8 cellular contexts compared by ENCODE assay signal in the genomic region with DNA sequence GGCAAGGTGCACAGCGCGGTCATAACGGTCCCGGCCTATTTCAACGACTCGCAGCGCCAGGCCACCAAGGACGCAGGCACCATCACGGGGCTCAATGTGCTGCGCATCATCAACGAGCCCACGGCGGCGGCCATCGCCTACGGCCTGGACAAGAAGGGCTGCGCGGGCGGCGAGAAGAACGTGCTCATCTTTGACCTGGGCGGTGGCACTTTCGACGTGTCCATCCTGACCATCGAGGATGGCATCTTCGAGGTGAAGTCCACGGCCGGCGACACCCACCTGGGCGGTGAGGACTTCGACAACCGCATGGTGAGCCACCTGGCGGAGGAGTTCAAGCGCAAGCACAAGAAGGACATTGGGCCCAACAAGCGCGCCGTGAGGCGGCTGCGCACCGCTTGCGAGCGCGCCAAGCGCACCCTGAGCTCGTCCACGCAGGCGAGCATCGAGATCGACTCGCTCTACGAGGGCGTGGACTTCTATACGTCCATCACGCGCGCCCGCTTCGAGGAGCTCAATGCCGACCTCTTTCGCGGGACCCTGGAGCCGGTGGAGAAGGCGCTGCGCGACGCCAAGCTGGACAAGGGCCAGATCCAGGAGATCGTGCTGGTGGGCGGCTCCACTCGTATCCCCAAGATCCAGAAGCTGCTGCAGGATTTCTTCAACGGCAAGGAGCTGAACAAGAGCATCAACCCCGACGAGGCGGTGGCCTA. TPM values are rescaled to one million over a fixed set of nuclear protein-coding genes. Genes with fewer than 3 reads are reported as not detected.
A peak's percentile ranks its signal among the peaks of the same experiment; 100 is the strongest.
DNase-seq lines count a peak whose midpoint lies in the region; ATAC-seq and TF ChIP-seq lines count a peak whose summit lies in the region.

No MANE protein-coding gene starts in this region.

- DNase-seq in EH (ENCODE audit: low read depth) (peak; percentile 32), esophagus muscularis mucosa (ENCODE audit: extremely low spot score) (no peak), trophoblast cell (peak in 1 of 2 donors; percentile 56), omental fat pad (ENCODE audit: low spot score) (no peak), NAMALWA (ENCODE audit: low spot score) (no peak)
- peak; percentile 12 for DNase-seq in activated CD4-positive, alpha-beta T cell treated with anti-CD3 and anti-CD28 coated beads, Interleukin-2, amount 10 ng/mL, durations not matched to agents 7 days and 5 days

- H3K27ac ChIP-seq in esophagus muscularis mucosa (replicated peaks in 1 of 4) (peak overlapping the region; percentile 79 to 95 (median 86)), trophoblast cell (ENCODE audit: low read depth, low read length) (no peak overlapping the region)

- no peak overlapping the region for H2AFZ ChIP-seq in trophoblast cell (ENCODE audit: insufficient read depth, low read length, poor library complexity)

- WGBS in esophagus muscularis mucosa = 2% methylated on average over 7 of the region's 73 CpGs
- WGBS in trophoblast cell (ENCODE audit: extremely low coverage, insufficient coverage, insufficient read length) = no CpG with 5 or more reads among the region's 73 CpGs

- no peak overlapping the region for H4K8ac ChIP-seq in trophoblast cell (ENCODE audit: low read depth, low read length)

- no peak overlapping the region for H2AK5ac ChIP-seq in trophoblast cell (ENCODE audit: low read length)

- H3K4me3 ChIP-seq in esophagus muscularis mucosa (peak overlapping the region; percentile 68 to 70 (median 68)), trophoblast cell (ENCODE audit: low read depth, low read length) (peak overlapping the region; percentile 69)

- H3K9me3 ChIP-seq in esophagus muscularis mucosa (peaks cover 0 to 7% (median 0%) of the 10 kb centered on the region in 4 donors), trophoblast cell (ENCODE audit: insufficient read depth, low read depth, low read length) (peaks cover 18% of the 10 kb centered on the region)

- H3K9ac ChIP-seq in trophoblast cell (ENCODE audit: low read length) = no peak overlapping the region

- peaks cover 8% of the 10 kb centered on the region for H3K9me3 Mint-ChIP-seq in activated CD4-positive, alpha-beta T cell treated with anti-CD3 and anti-CD28 coated beads, Interleukin-2, amount 10 ng/mL, durations not matched to agents 7 days and 5 days

- H3K36me3 ChIP-seq in esophagus muscularis mucosa = no peaks in the 10 kb centered on the region
- peaks cover 3 to 5% of the 10 kb centered on the region in 2 experiments for H3K36me3 ChIP-seq in trophoblast cell (ENCODE audit: control insufficient read depth in 1 of 2, insufficient read depth in 2 of 2, low read length in 2 of 2)

- H3K27me3 ChIP-seq in esophagus muscularis mucosa = peaks cover 0 to 7% (median 0%) of the 10 kb centered on the region in 4 donors
- no peaks in the 10 kb centered on the region for H3K27me3 ChIP-seq in trophoblast cell (ENCODE audit: insufficient read depth, low read length)

- H3K4ac ChIP-seq in trophoblast cell (ENCODE audit: low read depth, low read length) = no peak overlapping the region

- no peak overlapping the region for H4K91ac ChIP-seq in trophoblast cell (ENCODE audit: low read depth, low read length)

- intact Hi-C loops in esophagus muscularis mucosa (cut with DNase I) = no loop called here

- no peak for TF ChIP-seq POLR2A in esophagus muscularis mucosa (IDR thresholded peaks at IDR 0.05; ENCODE audit: low read depth)

- H2BK5ac ChIP-seq in trophoblast cell (ENCODE audit: low read depth, low read length, poor library complexity) = no peak overlapping the region

- H3K14ac ChIP-seq in trophoblast cell (ENCODE audit: low read length) = no peak overlapping the region

- CTCF ChIA-PET in activated CD4-positive, alpha-beta T cell treated with anti-CD3 and anti-CD28 coated beads, Interleukin-2, amount 10 ng/mL, durations not matched to agents 7 days and 5 days (lab: Charles Lee) = interaction anchor here (0.9 to 2.2 kb wide), 4 partner anchors 9 to 95 kb away, joined by 3 to 5 read pairs (median 4); no protein-coding TSS in a partner anchor

- no peak overlapping the region for H2BK12ac ChIP-seq in trophoblast cell (ENCODE audit: low read length)

- H3K36me3 Mint-ChIP-seq in activated CD4-positive, alpha-beta T cell treated with anti-CD3 and anti-CD28 coated beads, Interleukin-2, amount 10 ng/mL, durations not matched to agents 7 days and 5 days (ENCODE audit: low read depth) = peaks cover 20% of the 10 kb centered on the region

- H3K79me1 ChIP-seq in trophoblast cell (ENCODE audit: low read length) = peaks cover 26% of the 10 kb centered on the region

- H3K4me1 ChIP-seq in esophagus muscularis mucosa (peaks cover 19 to 36% (median 23%) of the 10 kb centered on the region in 4 donors), trophoblast cell (ENCODE audit: control insufficient read depth in 1 of 2, insufficient read depth in 2 of 2, low read length in 2 of 2) (peaks cover 6 to 12% of the 10 kb centered on the region in 2 experiments)

- H3K79me2 ChIP-seq in trophoblast cell (ENCODE audit: control insufficient read depth, insufficient read depth, low read length, poor library complexity) = peaks cover 7% of the 10 kb centered on the region

- TF ChIP-seq CTCF in esophagus muscularis mucosa (IDR thresholded peaks at IDR 0.05) = no peak
- no peak for TF ChIP-seq CTCF in omental fat pad (IDR thresholded peaks at IDR 0.05)

- no peak overlapping the region for H2BK120ac ChIP-seq in trophoblast cell (ENCODE audit: insufficient read depth, low read length, poor library complexity)

- H3K4me1 Mint-ChIP-seq in activated CD4-positive, alpha-beta T cell treated with anti-CD3 and anti-CD28 coated beads, Interleukin-2, amount 10 ng/mL, durations not matched to agents 7 days and 5 days = peaks cover 33% of the 10 kb centered on the region

- H4K12ac ChIP-seq in trophoblast cell (ENCODE audit: low read depth, low read length) = no peak overlapping the region

- no peak for TF ChIP-seq EP300 in esophagus muscularis mucosa (IDR thresholded peaks at IDR 0.05)

- peaks cover 50% of the 10 kb centered on the region for H3K27me3 Mint-ChIP-seq in activated CD4-positive, alpha-beta T cell treated with anti-CD3 and anti-CD28 coated beads, Interleukin-2, amount 10 ng/mL, durations not matched to agents 7 days and 5 days

- peak overlapping the region; percentile 57 for H3K4me2 ChIP-seq in trophoblast cell (ENCODE audit: low read length)

- POLR2A ChIA-PET in activated CD4-positive, alpha-beta T cell treated with anti-CD3 and anti-CD28 coated beads, Interleukin-2, amount 10 ng/mL, durations not matched to agents 7 days and 5 days (lab: Charles Lee) = no interaction called here

- H3K27ac Mint-ChIP-seq in activated CD4-positive, alpha-beta T cell treated with anti-CD3 and anti-CD28 coated beads, Interleukin-2, amount 10 ng/mL, durations not matched to agents 7 days and 5 days = peak overlapping the region; percentile 94

- ATAC-seq in GM18502 (IDR thresholded peaks at IDR 0.05; ENCODE audit: poor library complexity, unreplicated experiment) = no peak
- ATAC-seq in omental fat pad (ENCODE audit: low FRiP score) = no peak
- ATAC-seq in GM21367 (IDR thresholded peaks at IDR 0.05; ENCODE audit: unreplicated experiment) = no peak

- H3K23ac ChIP-seq in trophoblast cell (ENCODE audit: low read length) = no peak overlapping the region

- peak overlapping the region; percentile 90 for H3K4me3 Mint-ChIP-seq in activated CD4-positive, alpha-beta T cell treated with anti-CD3 and anti-CD28 coated beads, Interleukin-2, amount 10 ng/mL, durations not matched to agents 7 days and 5 days

- no peak overlapping the region for H3K18ac ChIP-seq in trophoblast cell (ENCODE audit: low read length)

RNA-seq across cellular contexts. Expression of a gene that starts 0.9 kb away (rescaled TPM):
- 1 to 10 TPM; 2.2 to 2.4 TPM for total RNA-seq in activated CD4-positive, alpha-beta T cell treated with anti-CD3 and anti-CD28 coated beads, Interleukin-2, amount 10 ng/mL, durations not matched to agents 7 days and 5 days
- total RNA-seq in esophagus muscularis mucosa (100 to 1,000 TPM; 196 to 334 (median 265) TPM), omental fat pad (10 to 100 TPM in 3 of 4 donors, 1 to 10 TPM in 1; 4.7 to 23.4 (median 17.5) TPM)
- 52.5 and 55.1 TPM in 2 replicates for polyA plus RNA-seq in trophoblast cell (2013)

RNA-seq across cellular contexts. Expression of a gene that starts 8.3 kb away (rescaled TPM):
- total RNA-seq in activated CD4-positive, alpha-beta T cell treated with anti-CD3 and anti-CD28 coated beads, Interleukin-2, amount 10 ng/mL, durations not matched to agents 7 days and 5 days = under 1 TPM in 1 of 2 experiments, not detected in 1; 0.50 TPM
- total RNA-seq in esophagus muscularis mucosa (under 1 TPM in 3 of 4 donors, not detected in 1; 0.34 to 0.83 (median 0.71) TPM), omental fat pad (1 to 10 TPM in 3 of 4 donors, under 1 TPM in 1; 0.63 to 3.2 (median 2.1) TPM)
- 0.97 and 0.99 TPM in 2 replicates for polyA plus RNA-seq in trophoblast cell (2013)

RNA-seq across cellular contexts. Expression of a gene that starts 36.8 kb away (rescaled TPM):
- 10 to 100 TPM; 66.7 to 71.1 TPM for total RNA-seq in activated CD4-positive, alpha-beta T cell treated with anti-CD3 and anti-CD28 coated beads, Interleukin-2, amount 10 ng/mL, durations not matched to agents 7 days and 5 days
- 10 to 100 TPM; 31.4 to 41.9 (median 35.3) TPM for total RNA-seq in esophagus muscularis mucosa
- 38.0 and 39.2 TPM in 2 replicates for polyA plus RNA-seq in trophoblast cell (2013)
- total RNA-seq in omental fat pad = 10 to 100 TPM; 35.9 to 54.2 (median 43.7) TPM

RNA-seq across cellular contexts. Expression of a gene that starts 37.8 kb away (rescaled TPM):
- 10 to 100 TPM; 29.2 to 31.2 TPM for total RNA-seq in activated CD4-positive, alpha-beta T cell treated with anti-CD3 and anti-CD28 coated beads, Interleukin-2, amount 10 ng/mL, durations not matched to agents 7 days and 5 days
- total RNA-seq in esophagus muscularis mucosa = 10 to 100 TPM in 2 of 4 donors, 1 to 10 TPM in 2; 7.3 to 13.3 (median 10.4) TPM
- 9.0 and 9.1 TPM in 2 replicates for polyA plus RNA-seq in trophoblast cell (2013)
- 10 to 100 TPM in 1 of 4 donors, 1 to 10 TPM in 3; 5.5 to 12.3 (median 8.6) TPM for total RNA-seq in omental fat pad

Comparison
In these comparisons a context has a peak if more than half of its experiments do, and no peak if none do; other contexts are left out.
1. DNase-seq: peak in EH (single experiment) and activated CD4-positive, alpha-beta T cell treated with anti-CD3 and anti-CD28 coated beads, Interleukin-2, amount 10 ng/mL, durations not matched to agents 7 days and 5 days (single experiment); none in esophagus muscularis mucosa (single experiment), omental fat pad (single experiment) and NAMALWA (single experiment).
2. RNA of a gene that starts 0.9 kb away (total RNA-seq): 196 to 334 TPM in esophagus muscularis mucosa; 4.7 to 23.4 TPM in omental fat pad and 2.2 to 2.4 TPM in activated CD4-positive, alpha-beta T cell treated with anti-CD3 and anti-CD28 coated beads, Interleukin-2, amount 10 ng/mL, durations not matched to agents 7 days and 5 days; every median in the first group is over 4 times any median in the second.